In the genomic region with DNA sequence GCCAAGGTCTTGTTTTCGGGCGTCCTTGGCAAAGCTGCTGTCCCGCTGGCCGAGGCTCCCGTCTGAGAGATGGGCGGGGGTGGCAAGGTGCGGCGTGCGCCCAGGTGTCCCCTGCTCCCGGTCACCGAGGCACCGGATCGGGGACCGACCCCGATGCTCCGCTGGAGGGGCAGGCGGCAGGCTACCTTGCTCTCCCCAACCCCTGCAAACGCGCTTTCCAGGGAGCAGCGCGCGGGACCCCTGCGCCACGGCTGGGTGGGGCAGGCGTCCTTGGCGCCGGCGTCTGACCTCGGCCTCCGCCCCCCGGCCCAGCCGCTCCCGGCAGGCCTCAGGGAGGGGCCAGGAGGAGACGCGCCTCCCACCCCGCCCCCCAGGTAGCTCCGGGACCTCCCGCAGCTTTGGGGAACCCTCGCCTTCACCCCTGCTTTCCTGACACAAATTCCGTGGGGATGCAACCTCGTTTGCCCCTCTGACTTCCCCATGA, we compare ENCODE assay signal across 8 cellular contexts. TPM values are rescaled to one million over a fixed set of nuclear protein-coding genes. Genes with fewer than 3 reads are reported as not detected.
DNase-seq lines count a peak whose midpoint lies in the region; ATAC-seq and TF ChIP-seq lines count a peak whose summit lies in the region.

No MANE protein-coding gene starts in this region.

- peaks cover 0 to 5% of the 10 kb centered on the region in 2 donors for H3K27me3 Mint-ChIP-seq in CD8-positive, alpha-beta memory T cell

- H3K4me3 ChIP-seq in CD8-positive, alpha-beta memory T cell (ENCODE audit: low read length): peak overlapping the region; percentile 64
- H3K4me3 ChIP-seq in ascending aorta (peak overlapping the region; percentile 53 to 57), right lobe of liver (peak overlapping the region; percentile 14 to 29 (median 16))

- H3K27ac ChIP-seq in CD8-positive, alpha-beta memory T cell (ENCODE audit: low read depth, low read length): peak overlapping the region; percentile 16
- H3K27ac ChIP-seq in ascending aorta: no peak overlapping the region
- no peak overlapping the region for H3K27ac ChIP-seq in right lobe of liver

- no peaks in the 10 kb centered on the region for H3K36me3 Mint-ChIP-seq in CD8-positive, alpha-beta memory T cell

- ATAC-seq in HG03432 (IDR thresholded peaks at IDR 0.05; ENCODE audit: unreplicated experiment) (peak; percentile 18), right lobe of liver (no peak), HG02973 (IDR thresholded peaks at IDR 0.05; ENCODE audit: unreplicated experiment) (no peak), HG03439 (IDR thresholded peaks at IDR 0.05; ENCODE audit: unreplicated experiment) (no peak), GM21515 (IDR thresholded peaks at IDR 0.05; ENCODE audit: unreplicated experiment) (no peak)
- no peak for ATAC-seq in activated CD4-positive, CD25-positive, alpha-beta regulatory T cell treated with anti-CD3 and anti-CD28 coated beads, Interleukin-2, amount 50 U/mL, for 24 hours

- POLR2A ChIA-PET in CD8-positive, alpha-beta memory T cell (lab: Charles Lee): interaction anchor here (0.5 to 1.1 kb wide), 3 partner anchors 17 to 686 kb away, joined by 3 to 5 read pairs (median 3); partner anchors contain the start of gene RMND5B

- peak overlapping the region; percentile 74 to 95 (median 85) for H3K4me3 Mint-ChIP-seq in CD8-positive, alpha-beta memory T cell

- 0% methylated on average over 2 of the region's 41 CpGs for WGBS in right lobe of liver (ENCODE audit: insufficient coverage, low coverage, low lambda C conversion rate, missing lambda C conversion rate)

- peak overlapping the region in 7 of 8 donors; percentile 45 to 98 (median 98) for H3K27ac Mint-ChIP-seq in CD8-positive, alpha-beta memory T cell

- TF ChIP-seq CTCF in ascending aorta (IDR thresholded peaks at IDR 0.05) (no peak), right lobe of liver (IDR thresholded peaks at IDR 0.05) (no peak)

- peak in 1 of 5 donors; percentile 27 for DNase-seq in CD8-positive, alpha-beta memory T cell
- DNase-seq in ascending aorta (ENCODE audit: low spot score in 2 of 2) (no peak), right lobe of liver (no peak)

- no peak for TF ChIP-seq POLR2A in right lobe of liver (IDR thresholded peaks at IDR 0.05)

- no peaks in the 10 kb centered on the region for H3K36me3 ChIP-seq in CD8-positive, alpha-beta memory T cell (ENCODE audit: insufficient read depth, low read length)
- H3K36me3 ChIP-seq in ascending aorta (no peaks in the 10 kb centered on the region), right lobe of liver (no peaks in the 10 kb centered on the region)

- H3K4me1 Mint-ChIP-seq in CD8-positive, alpha-beta memory T cell: peaks cover 36 to 52% (median 37%) of the 10 kb centered on the region in 3 donors

- no peaks in the 10 kb centered on the region for H3K9me3 ChIP-seq in CD8-positive, alpha-beta memory T cell (ENCODE audit: low read length)
- no peaks in the 10 kb centered on the region for H3K9me3 ChIP-seq in ascending aorta
- no peaks in the 10 kb centered on the region for H3K9me3 ChIP-seq in right lobe of liver

- intact Hi-C loops in ascending aorta (cut with DNase I): no loop called here
- intact Hi-C loops in right lobe of liver (cut with DNase I): no loop called here

- no peaks in the 10 kb centered on the region for H3K27me3 ChIP-seq in CD8-positive, alpha-beta memory T cell (ENCODE audit: insufficient read depth, low read length, poor library complexity, severe bottlenecking)
- H3K27me3 ChIP-seq in ascending aorta: peaks cover 9% of the 10 kb centered on the region
- H3K27me3 ChIP-seq in right lobe of liver: no peaks in the 10 kb centered on the region

- peaks cover 51% of the 10 kb centered on the region for H3K4me1 ChIP-seq in CD8-positive, alpha-beta memory T cell (ENCODE audit: insufficient read depth, low read length)
- H3K4me1 ChIP-seq in ascending aorta (peaks cover 0 to 6% of the 10 kb centered on the region in 2 donors), right lobe of liver (peaks cover 0 to 5% (median 0%) of the 10 kb centered on the region in 4 donors)

- no peaks in the 10 kb centered on the region for H3K9me3 Mint-ChIP-seq in CD8-positive, alpha-beta memory T cell

- CTCF ChIA-PET in CD8-positive, alpha-beta memory T cell (lab: Charles Lee): interaction anchor here (1.1 to 1.4 kb wide), 3 partner anchors 10 to 35 kb away, joined by 3 to 4 read pairs (median 3); no protein-coding TSS in a partner anchor

RNA-seq across cellular contexts. Expression of gene N4BP3, which starts 0.6 kb away (rescaled TPM):
- 1 to 10 TPM; 5.2 to 5.3 TPM for total RNA-seq in CD8-positive, alpha-beta memory T cell
- 1.7 TPM for polyA plus RNA-seq in CD8-positive, alpha-beta memory T cell
- total RNA-seq in ascending aorta (0.21 TPM), right lobe of liver (under 1 TPM; 0.05 to 0.33 (median 0.06) TPM)

RNA-seq across cellular contexts. Expression of gene RMND5B, which starts 16.9 kb away (rescaled TPM):
- total RNA-seq in CD8-positive, alpha-beta memory T cell: 10 to 100 TPM; 27.9 to 28.8 TPM
- 22.0 TPM for polyA plus RNA-seq in CD8-positive, alpha-beta memory T cell
- 81.6 TPM for total RNA-seq in ascending aorta
- 10 to 100 TPM; 14.4 to 23.5 (median 20.9) TPM for total RNA-seq in right lobe of liver

RNA-seq across cellular contexts. Expression of gene NHP2, which starts 39.8 kb away (rescaled TPM):
- 100 to 1,000 TPM; 298 to 311 TPM for total RNA-seq in CD8-positive, alpha-beta memory T cell
- 219 TPM for polyA plus RNA-seq in CD8-positive, alpha-beta memory T cell
- total RNA-seq in ascending aorta (55.1 TPM), right lobe of liver (100 to 1,000 TPM in 2 of 6 experiments, 10 to 100 TPM in 4; 35.5 to 174 (median 43.9) TPM)
